21 cellular contexts compared by ENCODE assay signal in the genomic region with DNA sequence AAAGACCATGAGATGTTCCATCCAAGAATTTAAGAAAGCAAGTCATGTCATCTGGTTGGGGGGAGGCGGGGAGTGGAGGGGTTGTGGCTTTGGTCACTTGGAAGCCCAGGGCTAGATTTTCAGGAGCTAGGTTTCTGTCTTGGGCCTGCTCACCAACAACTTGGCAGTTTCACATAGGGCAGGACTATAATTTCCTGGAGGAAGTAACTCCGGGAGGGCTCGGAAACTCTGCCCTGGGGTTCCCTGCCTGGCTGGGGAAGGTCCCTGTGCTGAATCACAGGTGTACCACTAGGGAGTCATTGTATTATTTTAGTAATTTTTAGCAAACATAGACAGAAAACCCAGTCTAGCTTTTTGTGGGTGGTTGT.
"Had no signal": no experiment of that assay in that cellular context is flagged by ENCODE, and none has a peak within 500 bp of the region (broad histone marks: within the 10 kb centered on the region; RNA-seq: fewer than 3 reads in every experiment).

No MANE protein-coding gene starts in this region.

- H3K4me1 Mint-ChIP-seq: natural killer cell; stimulated activated naive B cell treated with anti-CD40 and anti-IgM and Interleukin-4, amounts not matched to agents 10 μg/mL and 1 μg/mL and 100 μg/mL, for 72 hours; stimulated activated naive CD8-positive, alpha-beta T cell treated with anti-CD3 and anti-CD28 coated beads, Interleukin-15, amount 100 ng/mL, for 72 hours had no signal

- H3K27ac Mint-ChIP-seq: natural killer cell; stimulated activated naive B cell treated with anti-CD40 and anti-IgM and Interleukin-4, amounts not matched to agents 10 μg/mL and 1 μg/mL and 100 μg/mL, for 72 hours had no signal

- H3K27ac ChIP-seq: coronary artery, heart left ventricle, neural progenitor cell, parathyroid adenoma, psoas muscle, right lobe of liver, testis had no signal

- H3K36me3 ChIP-seq: heart left ventricle, neural progenitor cell, right lobe of liver, tibial nerve had no signal

- H3K4me3 Mint-ChIP-seq: natural killer cell; neural progenitor cell; stimulated activated naive B cell treated with anti-CD40 and anti-IgM and Interleukin-4, amounts not matched to agents 10 μg/mL and 1 μg/mL and 100 μg/mL, for 72 hours; stimulated activated naive CD8-positive, alpha-beta T cell treated with anti-CD3 and anti-CD28 coated beads, Interleukin-15, amount 100 ng/mL, for 72 hours had no signal

- ATAC-seq: heart left ventricle; left lobe of liver; mucosa of descending colon; natural killer cell; psoas muscle; right lobe of liver; stimulated activated naive B cell treated with anti-CD40 and anti-IgM and Interleukin-4, amounts not matched to agents 10 μg/mL and 1 μg/mL and 100 μg/mL, for 72 hours; stimulated activated naive CD8-positive, alpha-beta T cell treated with anti-CD3 and anti-CD28 coated beads, Interleukin-15, amount 100 ng/mL, for 72 hours had no signal

- H3K36me3 Mint-ChIP-seq: natural killer cell; neural progenitor cell; stimulated activated naive B cell treated with anti-CD40 and anti-IgM and Interleukin-4, amounts not matched to agents 10 μg/mL and 1 μg/mL and 100 μg/mL, for 72 hours had no signal

- H3K9me3 ChIP-seq: heart left ventricle, mucosa of descending colon, psoas muscle, right lobe of liver, testis, tibial nerve had no signal

- H3K27me3 ChIP-seq: neural progenitor cell, right lobe of liver, testis, tibial nerve had no signal

- H3K4me1 ChIP-seq: parathyroid adenoma, psoas muscle, right lobe of liver had no signal

- DNase-seq: effector CD8-positive, alpha-beta T cell; heart left ventricle; hippocampal formation; kidney glomerular epithelial cell; mammary epithelial cell; mucosa of descending colon; nucleus accumbens; psoas muscle; retina; right lobe of liver; stimulated activated CD4-positive, alpha-beta T cell treated with anti-CD3 and anti-CD28 coated beads, Interleukin-2, amount 100 ng/mL, for 24 hours; stimulated activated CD4-positive, alpha-beta T cell treated with anti-CD3 and anti-CD28 coated beads, Interleukin-4, amount 100 ng/mL, for 4 hours; stimulated activated naive B cell treated with anti-CD40 and anti-IgM and Interleukin-4, amounts not matched to agents 10 μg/mL and 1 μg/mL and 100 μg/mL, for 72 hours; stimulated activated naive CD8-positive, alpha-beta T cell treated with anti-CD3 and anti-CD28 coated beads, Interleukin-15, amount 100 ng/mL, for 72 hours; testis had no signal

- H3K4me3 ChIP-seq: coronary artery, heart left ventricle, mucosa of descending colon, neural progenitor cell, psoas muscle, right lobe of liver, testis, tibial nerve had no signal

- H3K9me3 Mint-ChIP-seq: natural killer cell; neural progenitor cell; stimulated activated naive B cell treated with anti-CD40 and anti-IgM and Interleukin-4, amounts not matched to agents 10 μg/mL and 1 μg/mL and 100 μg/mL, for 72 hours; stimulated activated naive CD8-positive, alpha-beta T cell treated with anti-CD3 and anti-CD28 coated beads, Interleukin-15, amount 100 ng/mL, for 72 hours had no signal
